Comparison of ENCODE assay signal across 26 cellular contexts in the genomic region with DNA sequence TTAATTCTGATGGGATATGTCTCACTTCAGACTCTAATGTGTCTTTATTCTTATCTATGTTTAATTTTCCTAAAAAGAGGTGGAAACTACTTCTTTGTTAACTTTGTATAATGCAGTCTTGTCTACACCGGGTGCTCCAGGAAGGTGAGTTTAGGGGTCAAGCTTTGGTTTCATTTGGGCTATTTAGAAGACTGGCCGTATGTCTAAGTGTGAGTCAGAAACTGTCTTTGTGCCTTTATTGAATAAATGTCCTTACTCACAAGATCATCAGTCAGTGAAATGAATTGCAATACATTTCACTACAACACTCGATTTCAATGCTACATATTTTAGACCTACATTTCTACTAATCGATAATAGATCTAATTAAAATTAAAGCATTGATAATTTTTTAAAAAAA. TPM values are rescaled to one million over a fixed set of nuclear protein-coding genes. Genes with fewer than 3 reads are reported as not detected.
"Had no signal": no experiment of that assay in that cellular context is flagged by ENCODE, and none has a peak within 500 bp of the region (broad histone marks: within the 10 kb centered on the region; RNA-seq: fewer than 3 reads in every experiment).

No MANE protein-coding gene starts in this region.

- H3K27me3 ChIP-seq: brain microvascular endothelial cell, testis, uterus had no signal

- H3K9me3 Mint-ChIP-seq: activated CD4-positive, alpha-beta T cell treated with anti-CD3 and anti-CD28 coated beads, Interleukin-2, amount 10 ng/mL, durations not matched to agents 24 days and 14 days; activated CD8-positive, alpha-beta T cell treated with anti-CD3 and anti-CD28 coated beads for 36 hours; activated naive CD4-positive, alpha-beta T cell treated with anti-CD3 and anti-CD28 coated beads, Interleukin-2, amount 50 U/mL, for 24 hours; activated T-helper 1 cell treated with anti-CD3 and anti-CD28 coated beads, Interleukin-12 subunit alpha, Interleukin-12 subunit beta, Interleukin-2, Interleukin-4 antibody, amounts not matched to agents 30 ng/mL and 10 ng/mL and 1 ng/mL, durations not matched to agents 14 hours and 24 hours and 36 hours; natural killer cell had no signal

- H3K27me3 Mint-ChIP-seq: progenitor cell of endocrine pancreas had no signal

- H3K27ac Mint-ChIP-seq: activated CD4-positive, alpha-beta T cell treated with anti-CD3 and anti-CD28 coated beads, Interleukin-2, amount 10 ng/mL, durations not matched to agents 24 days and 14 days; activated CD8-positive, alpha-beta memory T cell treated with anti-CD3 and anti-CD28 coated beads, Interleukin-2, amount 10 ng/mL, durations not matched to agents 7 days and 5 days; activated CD8-positive, alpha-beta T cell treated with anti-CD3 and anti-CD28 coated beads for 36 hours; activated naive CD4-positive, alpha-beta T cell treated with anti-CD3 and anti-CD28 coated beads, Interleukin-2, amount 50 U/mL, for 24 hours; activated T-helper 1 cell treated with anti-CD3 and anti-CD28 coated beads, Interleukin-12 subunit alpha, Interleukin-12 subunit beta, Interleukin-2, Interleukin-4 antibody, amounts not matched to agents 30 ng/mL and 10 ng/mL and 1 ng/mL, durations not matched to agents 14 hours and 24 hours and 36 hours; natural killer cell; progenitor cell of endocrine pancreas had no signal

- H3K4me1 Mint-ChIP-seq: activated CD4-positive, alpha-beta T cell treated with anti-CD3 and anti-CD28 coated beads, Interleukin-2, amount 10 ng/mL, durations not matched to agents 24 days and 14 days; activated naive CD4-positive, alpha-beta T cell treated with anti-CD3 and anti-CD28 coated beads, Interleukin-2, amount 50 U/mL, for 24 hours; natural killer cell had no signal

- DNase-seq: activated CD4-positive, alpha-beta T cell treated with anti-CD3 and anti-CD28 coated beads, Interleukin-2, amount 10 ng/mL, durations not matched to agents 24 days and 14 days; activated CD8-positive, alpha-beta memory T cell treated with anti-CD3 and anti-CD28 coated beads, Interleukin-2, amount 10 ng/mL, durations not matched to agents 7 days and 5 days; activated CD8-positive, alpha-beta T cell treated with anti-CD3 and anti-CD28 coated beads for 36 hours; activated gamma-delta T cell; anterior cingulate cortex; brain microvascular endothelial cell; caudate nucleus; effector memory CD4-positive, alpha-beta T cell; foreskin melanocyte; hippocampal formation; midbrain; natural killer cell; stimulated activated CD4-positive, alpha-beta T cell treated with anti-CD3 and anti-CD28 coated beads, Interleukin-2, amount 100 ng/mL, for 48 hours; stimulated activated CD8-positive, alpha-beta memory T cell treated with anti-CD3 and anti-CD28 coated beads, Interleukin-4, amount 100 ng/mL, for 48 hours; stimulated activated naive CD4-positive, alpha-beta T cell; testis; trophoblast cell; uterus had no signal

- ATAC-seq: activated CD4-positive, CD25-positive, alpha-beta regulatory T cell treated with anti-CD3 and anti-CD28 coated beads, Interleukin-2, amount 50 U/mL, for 24 hours; activated CD8-positive, alpha-beta memory T cell treated with anti-CD3 and anti-CD28 coated beads, Interleukin-2, amount 10 ng/mL, durations not matched to agents 7 days and 5 days; activated CD8-positive, alpha-beta T cell treated with anti-CD3 and anti-CD28 coated beads for 36 hours; natural killer cell had no signal

- H3K36me3 ChIP-seq: brain microvascular endothelial cell, esophagus muscularis mucosa, uterus had no signal

- H3K4me3 ChIP-seq: esophagus muscularis mucosa, testis, uterus had no signal

- H3K4me3 Mint-ChIP-seq: activated CD4-positive, alpha-beta T cell treated with anti-CD3 and anti-CD28 coated beads, Interleukin-2, amount 10 ng/mL, durations not matched to agents 24 days and 14 days; activated CD8-positive, alpha-beta memory T cell treated with anti-CD3 and anti-CD28 coated beads, Interleukin-2, amount 10 ng/mL, durations not matched to agents 7 days and 5 days; activated CD8-positive, alpha-beta T cell treated with anti-CD3 and anti-CD28 coated beads for 36 hours; activated naive CD4-positive, alpha-beta T cell treated with anti-CD3 and anti-CD28 coated beads, Interleukin-2, amount 50 U/mL, for 24 hours; activated T-helper 1 cell treated with anti-CD3 and anti-CD28 coated beads, Interleukin-12 subunit alpha, Interleukin-12 subunit beta, Interleukin-2, Interleukin-4 antibody, amounts not matched to agents 30 ng/mL and 10 ng/mL and 1 ng/mL, durations not matched to agents 14 hours and 24 hours and 36 hours; natural killer cell had no signal

- H3K9me3 ChIP-seq: esophagus muscularis mucosa, testis, uterus had no signal

- H3K4me1 ChIP-seq: testis, uterus had no signal

- H3K27ac ChIP-seq: brain microvascular endothelial cell, esophagus muscularis mucosa, testis, uterus, VCaP had no signal

- H3K36me3 Mint-ChIP-seq: activated CD8-positive, alpha-beta memory T cell treated with anti-CD3 and anti-CD28 coated beads, Interleukin-2, amount 10 ng/mL, durations not matched to agents 7 days and 5 days; activated naive CD4-positive, alpha-beta T cell treated with anti-CD3 and anti-CD28 coated beads, Interleukin-2, amount 50 U/mL, for 24 hours; natural killer cell had no signal

RNA-seq across cellular contexts. Expression of gene PROM1, which starts 56.2 kb away (rescaled TPM):
- total RNA-seq: activated CD4-positive, alpha-beta T cell treated with anti-CD3 and anti-CD28 coated beads, Interleukin-2, amount 10 ng/mL, durations not matched to agents 24 days and 14 days; activated CD8-positive, alpha-beta memory T cell treated with anti-CD3 and anti-CD28 coated beads, Interleukin-2, amount 10 ng/mL, durations not matched to agents 7 days and 5 days; activated T-helper 1 cell treated with anti-CD3 and anti-CD28 coated beads, Interleukin-12 subunit alpha, Interleukin-12 subunit beta, Interleukin-2, Interleukin-4 antibody, amounts not matched to agents 30 ng/mL and 10 ng/mL and 1 ng/mL, durations not matched to agents 14 hours and 24 hours and 36 hours; natural killer cell; osteocyte; T-helper 2 cell treated with Interferon-gamma antibody and Interleukin-4, amounts not matched to agents 100 ng/mL and 5 ng/mL, for 36 hours had no signal
